1 cellular context compared by ENCODE assay signal in the genomic region with DNA sequence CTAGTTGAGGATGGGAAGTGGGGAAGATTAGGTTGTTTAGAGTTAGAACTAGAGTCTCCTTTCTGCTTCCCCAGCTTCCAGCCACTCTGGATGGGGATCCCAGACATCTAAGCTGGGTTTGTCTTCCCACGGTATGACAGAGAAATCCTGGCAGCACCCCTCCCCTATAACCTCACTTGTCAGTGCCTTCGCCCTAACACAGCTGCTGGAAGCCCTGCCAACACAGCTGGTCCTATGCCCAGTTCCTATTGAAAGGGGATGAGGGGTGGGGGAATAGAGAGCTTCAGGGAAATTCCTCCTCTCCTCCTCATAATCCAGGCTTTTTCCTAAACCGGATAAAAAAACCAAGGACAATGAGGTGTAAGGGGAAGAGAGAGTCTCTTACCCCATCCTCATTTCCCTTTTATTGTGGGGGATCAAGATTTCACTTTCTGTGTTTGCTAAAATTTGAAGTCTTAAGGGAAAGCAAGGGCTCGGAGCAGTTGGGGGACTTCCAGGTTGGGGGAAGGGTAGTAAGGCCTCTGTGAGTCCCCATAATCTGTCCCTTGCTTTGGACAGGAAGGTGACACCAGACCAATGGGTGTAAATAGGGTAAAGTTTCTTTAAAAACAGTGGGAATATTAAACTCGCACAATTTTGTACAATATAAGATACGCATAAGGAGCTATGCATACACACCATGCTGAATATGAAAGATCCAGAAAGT.
TF ChIP-seq lines count a peak whose summit lies in the region.

No MANE protein-coding gene starts in this region.

TF ChIP-seq in GM12878, 131 proteins besides CTCF, POLR2A, EP300 and RAD21:
- TF ChIP-seq SMAD1 (IDR thresholded peaks at IDR 0.05; ENCODE audit: low read depth, partially characterized antibody): no peak
- TF ChIP-seq SPI1 (IDR thresholded peaks at IDR 0.05; ENCODE audit: borderline replicate concordance, insufficient read depth, low read depth, low read length): peak; percentile 13; the same call in 1 of the 2 replicates
TF ChIP-seq in GM12878: peak in this region for 1.
